ENCODE assay signal across 9 cellular contexts in the genomic region with DNA sequence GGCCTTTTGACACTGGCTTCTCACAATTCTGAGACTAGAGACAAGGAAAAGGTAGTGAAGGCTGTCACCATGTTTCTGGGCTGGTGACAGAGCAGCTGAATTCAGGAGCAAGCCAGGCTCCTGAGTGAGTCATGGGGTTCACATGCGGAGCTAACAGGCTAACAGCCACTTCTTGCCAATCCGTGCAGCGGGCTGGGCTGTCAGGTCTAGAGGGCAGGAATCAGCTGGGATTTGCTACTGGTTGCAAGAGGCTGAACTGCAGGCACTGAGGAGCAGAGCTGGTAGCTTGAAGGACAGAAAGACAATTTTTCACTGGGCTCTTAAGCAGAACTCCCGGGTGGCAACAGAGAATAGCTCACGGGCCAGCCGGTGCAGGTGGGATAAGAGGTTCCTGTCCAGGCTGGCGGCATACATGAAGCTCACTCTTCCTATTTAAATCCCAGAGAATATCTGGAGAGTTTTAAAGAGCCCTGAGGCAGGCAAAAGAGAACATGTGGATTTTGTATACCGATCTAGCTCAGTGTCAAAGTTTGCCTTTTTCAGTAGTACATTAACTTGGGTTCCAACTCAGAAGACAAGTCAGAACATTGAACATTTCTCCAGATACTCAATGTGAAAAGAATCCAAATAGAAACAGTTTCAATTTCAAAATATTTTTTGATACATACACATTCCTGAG. TPM values are rescaled to one million over a fixed set of nuclear protein-coding genes. Genes with fewer than 3 reads are reported as not detected.
DNase-seq lines count a peak whose midpoint lies in the region; TF ChIP-seq lines count a peak whose summit lies in the region.
"Had no signal": no experiment of that assay in that cellular context is flagged by ENCODE, and none has a peak within 500 bp of the region (broad histone marks: within the 10 kb centered on the region; RNA-seq: fewer than 3 reads in every experiment).

No MANE protein-coding gene starts in this region.

- no peak overlapping the region for H3K27ac ChIP-seq in stomach smooth muscle (ENCODE audit: low read length)
- H3K27ac ChIP-seq in prostate gland = no peak overlapping the region

- peak overlapping the region in 1 of 2 donors; percentile 36 for H3K9ac ChIP-seq in stomach smooth muscle (ENCODE audit: low read length in 2 of 2)

- TF ChIP-seq CTCF in prostate gland (IDR thresholded peaks at IDR 0.05) = no peak

- no peaks in the 10 kb centered on the region for H3K9me3 ChIP-seq in stomach smooth muscle (ENCODE audit: control insufficient read depth in 2 of 2, low read length in 2 of 2)
- no peaks in the 10 kb centered on the region for H3K9me3 ChIP-seq in prostate gland

- WGBS in prostate gland = 48% methylated on average over 8 of the region's 8 CpGs

- TF ChIP-seq POLR2A in prostate gland (IDR thresholded peaks at IDR 0.05) = no peak

- intact Hi-C loops in prostate gland (cut with DNase I) = loop anchor here (10.0 kb wide), 1 partner anchor 922 kb away; no protein-coding TSS in a partner anchor

- H3K27me3 ChIP-seq in stomach smooth muscle (ENCODE audit: control insufficient read depth in 1 of 2, insufficient read depth in 2 of 2, low read length in 2 of 2) = no peaks in the 10 kb centered on the region
- no peaks in the 10 kb centered on the region for H3K27me3 ChIP-seq in prostate gland (replicated peaks; ENCODE audit: insufficient read depth)

- H3K4me1 ChIP-seq in stomach smooth muscle (ENCODE audit: control insufficient read depth, insufficient read depth, low read length) = peaks cover 17% of the 10 kb centered on the region
- peaks cover 5% of the 10 kb centered on the region for H3K4me1 ChIP-seq in prostate gland (replicated peaks)

- peak; percentile 67 for DNase-seq in HPDE6-E6E7 (ENCODE audit: extremely low spot score)
- peak; percentile 41 for DNase-seq in dedifferentiated amniotic fluid mesenchymal stem cell (ENCODE audit: extremely low spot score)
- peak; percentile 83 for DNase-seq in kidney tubule cell (ENCODE audit: low spot score)
- no peak for DNase-seq in prostate gland (ENCODE audit: low spot score)
- no peak for DNase-seq in NCI-H345 (lab: John Stamatoyannopoulos, UW)
- DNase-seq in activated CD4-positive, CD25-positive, alpha-beta regulatory T cell (lab: John Stamatoyannopoulos, UW) = no peak
- no peak for DNase-seq in T1000 (lab: John Stamatoyannopoulos, UW)
- DNase-seq: activated gamma-delta T cell treated with Interleukin-2 at 50 U/mL for 16 hours had no signal

- peak overlapping the region; percentile 37 to 40 for H3K4me3 ChIP-seq in stomach smooth muscle (ENCODE audit: low read length in 2 of 2)
- no peak overlapping the region for H3K4me3 ChIP-seq in prostate gland

- H3K36me3 ChIP-seq in stomach smooth muscle (ENCODE audit: control insufficient read depth in 2 of 2, insufficient read depth in 2 of 2, low read length in 2 of 2) (no peaks in the 10 kb centered on the region), prostate gland (no peaks in the 10 kb centered on the region)

RNA-seq across cellular contexts. Expression of a gene that starts 1.2 kb away (rescaled TPM):
- 1 to 10 TPM; 2.0 to 7.1 TPM for total RNA-seq in prostate gland

Comparison
In these comparisons a context has a peak if more than half of its experiments do, and no peak if none do; other contexts are left out.
1. DNase-seq: peak in HPDE6-E6E7 (single experiment), dedifferentiated amniotic fluid mesenchymal stem cell (single experiment) and kidney tubule cell (single experiment); none in prostate gland (single experiment), NCI-H345 (single experiment), activated CD4-positive, CD25-positive, alpha-beta regulatory T cell (0 of 4) and T1000 (single experiment).
2. H3K4me3 ChIP-seq: peak in stomach smooth muscle (2 of 2); none in prostate gland (0 of 2).